ENCODE assay signal across 11 cellular contexts in the genomic region with DNA sequence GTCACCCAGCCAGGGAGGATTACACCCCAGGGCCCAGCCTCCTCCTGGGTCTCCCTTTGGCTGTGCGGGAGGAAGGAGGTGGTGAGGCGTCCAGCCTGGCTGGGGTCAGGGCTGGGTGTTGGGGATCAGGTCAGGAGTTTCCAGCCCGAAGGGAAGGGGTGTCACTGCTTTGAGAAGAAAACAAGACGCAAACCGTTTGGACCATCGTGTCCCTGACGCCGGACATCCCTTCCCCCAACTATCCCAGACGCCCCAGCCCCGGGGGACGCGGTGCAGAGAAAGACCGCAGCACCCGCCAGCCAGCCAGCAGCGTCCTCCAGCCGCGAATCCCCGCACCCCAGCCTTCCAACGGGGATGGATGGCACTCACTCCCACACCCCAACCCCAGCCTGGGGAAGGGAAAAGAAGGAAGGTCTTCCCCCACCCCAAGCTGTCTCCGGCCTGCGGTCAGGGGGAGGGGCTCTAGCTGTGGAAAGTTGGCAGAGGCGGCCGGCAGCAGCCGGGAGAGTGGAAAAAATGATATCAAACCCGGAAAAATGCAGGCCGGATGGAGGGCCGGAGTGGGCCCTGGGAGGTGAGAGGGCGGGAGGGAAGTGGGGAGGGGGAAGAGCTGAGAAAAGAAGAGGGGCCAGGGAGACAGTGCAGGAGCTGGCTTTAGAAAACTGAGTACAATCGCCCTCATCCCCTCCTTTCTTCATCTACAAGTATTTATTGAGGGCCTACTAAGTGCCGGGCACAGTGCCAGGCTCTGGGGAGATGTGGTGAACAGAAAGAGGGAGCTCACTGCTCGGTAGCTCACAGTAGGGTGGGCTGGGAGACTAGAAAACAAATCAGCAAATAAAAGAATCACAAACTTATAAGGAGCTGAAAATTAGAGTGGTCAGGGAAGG. TPM values are rescaled to one million over a fixed set of nuclear protein-coding genes. Genes with fewer than 3 reads are reported as not detected.
A peak's percentile ranks its signal among the peaks of the same experiment; 100 is the strongest.
DNase-seq lines count a peak whose midpoint lies in the region; ATAC-seq and TF ChIP-seq lines count a peak whose summit lies in the region.
"Had no signal": no experiment of that assay in that cellular context is flagged by ENCODE, and none has a peak within 500 bp of the region (broad histone marks: within the 10 kb centered on the region; RNA-seq: fewer than 3 reads in every experiment).

No MANE protein-coding gene starts in this region.

- CTCF ChIA-PET in Caco-2 (lab: Charles Lee) = interaction anchor here (3.3 kb wide), 1 partner anchor 17 kb away, joined by 19 read pairs; no protein-coding TSS in a partner anchor

- H2AFZ ChIP-seq in ACC112 (ENCODE audit: low read length, unreplicated experiment) = peak overlapping the region; percentile 8
- peak overlapping the region; percentile 29 for H2AFZ ChIP-seq in neuronal stem cell (ENCODE audit: low read length)

- H3K9me3 Mint-ChIP-seq in Caco-2 (ENCODE audit: unreplicated experiment) = no peaks in the 10 kb centered on the region

- H3K79me1 ChIP-seq in neuronal stem cell (ENCODE audit: low read depth, low read length) = peaks cover 6% of the 10 kb centered on the region

- H2AK5ac ChIP-seq in neuronal stem cell (ENCODE audit: low read depth, low read length) = no peak overlapping the region

- H3K4me1 ChIP-seq in ACC112 (ENCODE audit: control insufficient read depth, insufficient read depth, low read length, unreplicated experiment) (peaks cover 9% of the 10 kb centered on the region), Peyer's patch (no peaks in the 10 kb centered on the region), neuronal stem cell (ENCODE audit: control insufficient read depth in 2 of 2, insufficient read depth in 1 of 2, low read depth in 1 of 2, low read length in 2 of 2) (no peaks in the 10 kb centered on the region), Caco-2 (no peaks in the 10 kb centered on the region)

- H3K4me3 Mint-ChIP-seq in Caco-2 (ENCODE audit: unreplicated experiment) = no peak overlapping the region

- H3K9me3 ChIP-seq in Peyer's patch = no peaks in the 10 kb centered on the region
- peaks cover 0 to 26% of the 10 kb centered on the region in 2 donors for H3K9me3 ChIP-seq in neuronal stem cell (replicated peaks in 1 of 2; ENCODE audit: control insufficient read depth in 2 of 2, insufficient read depth in 1 of 2, low read depth in 1 of 2, low read length in 2 of 2)
- no peaks in the 10 kb centered on the region for H3K9me3 ChIP-seq in Caco-2

- H3K4me2 ChIP-seq in neuronal stem cell (ENCODE audit: insufficient read depth, low read length, poor library complexity, severe bottlenecking) = no peak overlapping the region

- H3K4me3 ChIP-seq in ACC112 (ENCODE audit: low read depth, low read length) (peak overlapping the region; percentile 56; the same call in 1 of the 2 replicates), Peyer's patch (peak overlapping the region in 2 of 4 donors; percentile 16 to 25), fibroblast of the aortic adventitia (ENCODE audit: low read depth, low read length) (peak overlapping the region; percentile 25), neuronal stem cell (ENCODE audit: low read length in 2 of 2) (no peak overlapping the region), Caco-2 (ENCODE audit: low read depth, low read length) (no peak overlapping the region)

- H4K8ac ChIP-seq in neuronal stem cell (ENCODE audit: low read depth, low read length) = no peak overlapping the region

- no peak overlapping the region for H2BK15ac ChIP-seq in neuronal stem cell (ENCODE audit: low read length)

- H2BK120ac ChIP-seq in neuronal stem cell (ENCODE audit: low read depth, low read length) = no peak overlapping the region

- no TSS peak for BruUV-seq in Caco-2 (replicated peaks; lab: Mats Ljungman, UMichigan)

- H4K91ac ChIP-seq in neuronal stem cell (ENCODE audit: low read depth, low read length, poor library complexity) = no peak overlapping the region

- no peaks in the 10 kb centered on the region for H3K36me3 ChIP-seq in ACC112 (ENCODE audit: insufficient read depth, low read length)
- H3K36me3 ChIP-seq in Peyer's patch = no peaks in the 10 kb centered on the region
- H3K36me3 ChIP-seq in neuronal stem cell (replicated peaks in 1 of 2; ENCODE audit: control insufficient read depth in 2 of 2, insufficient read depth in 2 of 2, low read length in 2 of 2) = no peaks in the 10 kb centered on the region
- H3K36me3 ChIP-seq in Caco-2 (ENCODE audit: control insufficient read depth, insufficient read depth, low read length) = no peaks in the 10 kb centered on the region

- WGBS in neuronal stem cell (ENCODE audit: extremely low coverage in 2 of 2, insufficient read length in 2 of 2, insufficient replicate concordance in 1 of 2), 2 donors = no CpG with 5 or more reads among the region's 31 CpGs

- no peak overlapping the region for H2BK12ac ChIP-seq in neuronal stem cell (ENCODE audit: low read length)

- no peaks in the 10 kb centered on the region for H3K36me3 Mint-ChIP-seq in Caco-2 (ENCODE audit: insufficient read depth, unreplicated experiment)

- POLR2A ChIA-PET in Caco-2 (lab: Charles Lee) = interaction anchor here (0.6 kb wide), 1 partner anchor 23 kb away, joined by 3 read pairs; no protein-coding TSS in a partner anchor

- no peak overlapping the region for H3K9ac ChIP-seq in neuronal stem cell (ENCODE audit: low read depth, low read length, poor library complexity)

- DNase-seq in Peyer's patch = peak in 2 of 3 donors; percentile 57 to 59
- peak; percentile 54 for DNase-seq in fibroblast of the aortic adventitia (ENCODE audit: low read depth)
- no peak for DNase-seq in neuronal stem cell (ENCODE audit: low spot score)
- no peak for DNase-seq in amygdala (lab: John Stamatoyannopoulos, UW)
- no peak for DNase-seq in Caco-2
- DNase-seq in CD1c-positive myeloid dendritic cell (ENCODE audit: extremely low spot score) = no peak
- DNase-seq: CD4-positive, CD25-positive, alpha-beta regulatory T cell; PC-3 had no signal

- no peak overlapping the region for H3K18ac ChIP-seq in neuronal stem cell (ENCODE audit: low read length)

- TF ChIP-seq CTCF in Peyer's patch (IDR thresholded peaks at IDR 0.05) (no peak), fibroblast of the aortic adventitia (IDR thresholded peaks at IDR 0.05; ENCODE audit: insufficient read depth, low read length) (no peak), Caco-2 (IDR thresholded peaks at IDR 0.05; ENCODE audit: insufficient read depth in 1 of 2, low read depth in 1 of 2, low read length in 1 of 2, severe bottlenecking in 1 of 2, unreplicated experiment in 1 of 2) (no peak)

- H2BK5ac ChIP-seq in neuronal stem cell (ENCODE audit: low read length) = peak overlapping the region; percentile 57

- ATAC-seq in HG03175 (IDR thresholded peaks at IDR 0.05; ENCODE audit: unreplicated experiment) = no peak
- ATAC-seq: PC-3 had no signal

- H3K27ac ChIP-seq in ACC112 (ENCODE audit: low read depth, low read length) (no peak overlapping the region), Peyer's patch (peak overlapping the region; percentile 57 to 83 (median 75)), neuronal stem cell (replicated peaks; ENCODE audit: low read length) (no peak overlapping the region)

- no peak for TF ChIP-seq POLR2A in Peyer's patch (IDR thresholded peaks at IDR 0.05)

- H3K4me1 Mint-ChIP-seq in Caco-2 (ENCODE audit: low read depth, unreplicated experiment) = no peaks in the 10 kb centered on the region

- H3K27me3 ChIP-seq in ACC112 (ENCODE audit: insufficient read depth, low read length) (peaks cover 5% of the 10 kb centered on the region; the same call in 1 of the 2 replicates), Peyer's patch (no peaks in the 10 kb centered on the region), neuronal stem cell (ENCODE audit: control insufficient read depth in 3 of 3, insufficient read depth in 3 of 3, low read depth in 1 of 3, low read length in 3 of 3) (peaks cover 0 to 29% (median 0%) of the 10 kb centered on the region in 3 experiments), Caco-2 (replicated peaks; ENCODE audit: control insufficient read depth, insufficient read depth, low read length) (no peaks in the 10 kb centered on the region)

- no peak overlapping the region for H3K23ac ChIP-seq in neuronal stem cell (ENCODE audit: low read depth, low read length, poor library complexity)

- no peak overlapping the region for H3K27ac Mint-ChIP-seq in Caco-2 (ENCODE audit: unreplicated experiment)
- H3K27ac Mint-ChIP-seq: CD4-positive, CD25-positive, alpha-beta regulatory T cell had no signal

- H3K27me3 Mint-ChIP-seq in Caco-2 (ENCODE audit: insufficient read depth, unreplicated experiment) = peaks cover 26% of the 10 kb centered on the region

- H3K14ac ChIP-seq in neuronal stem cell (ENCODE audit: low read length) = no peak overlapping the region

- intact Hi-C loops in Caco-2 (cut with micrococcal nuclease; ENCODE audit: unreplicated experiment) = no loop called here

- H3K79me2 ChIP-seq in ACC112 (ENCODE audit: control insufficient read depth, insufficient read depth, low read length, unreplicated experiment) = no peaks in the 10 kb centered on the region

- H3K4ac ChIP-seq in neuronal stem cell (ENCODE audit: low read length) = no peak overlapping the region

RNA-seq across cellular contexts. Expression of a gene that starts 10.6 kb away (rescaled TPM):
- total RNA-seq in Peyer's patch (1 to 10 TPM in 2 of 4 donors, not detected in 2; 1.4 to 1.7 TPM), fibroblast of the aortic adventitia (ENCODE audit: low replicate concordance) (0.16 TPM in 1 of 2 replicates, not detected in the other), Caco-2 (2022) (not detected in 2 replicates)
- 0.03 TPM for polyA plus RNA-seq in neuronal stem cell (2013, experiment 1 of 2)
- 0.06 TPM for polyA plus RNA-seq in neuronal stem cell (2013, experiment 2 of 2)
- total RNA-seq: CD4-positive, CD25-positive, alpha-beta regulatory T cell; HT1080; PC-3 had no signal
- polyA plus RNA-seq: CD4-positive, CD25-positive, alpha-beta regulatory T cell had no signal

RNA-seq across cellular contexts. Expression of a gene that starts 10.8 kb away (rescaled TPM):
- total RNA-seq in Peyer's patch = not detected
- total RNA-seq in fibroblast of the aortic adventitia (ENCODE audit: low replicate concordance) = not detected in 2 replicates
- polyA plus RNA-seq in neuronal stem cell (2013, experiment 1 of 2) = not detected
- not detected for polyA plus RNA-seq in neuronal stem cell (2013, experiment 2 of 2)
- not detected in 2 replicates for total RNA-seq in Caco-2 (2022)
- total RNA-seq: CD4-positive, CD25-positive, alpha-beta regulatory T cell; HT1080; PC-3 had no signal
- polyA plus RNA-seq: CD4-positive, CD25-positive, alpha-beta regulatory T cell had no signal

RNA-seq across cellular contexts. Expression of a gene that starts 28.5 kb away (rescaled TPM):
- 10 to 100 TPM; 38.9 to 97.4 (median 56.3) TPM for total RNA-seq in Peyer's patch
- 47.6 and 131 TPM in 2 replicates for total RNA-seq in fibroblast of the aortic adventitia (ENCODE audit: low replicate concordance)
- 81.6 TPM for polyA plus RNA-seq in neuronal stem cell (2013, experiment 1 of 2)
- 82.1 TPM for polyA plus RNA-seq in neuronal stem cell (2013, experiment 2 of 2)
- total RNA-seq in Caco-2 (2022) = 435 and 443 TPM in 2 replicates

RNA-seq across cellular contexts. Expression of a gene that starts 45.3 kb away (rescaled TPM):
- not detected for total RNA-seq in Peyer's patch
- total RNA-seq in fibroblast of the aortic adventitia (ENCODE audit: low replicate concordance) = not detected in 2 replicates
- polyA plus RNA-seq in neuronal stem cell (2013, experiment 1 of 2) = not detected
- not detected for polyA plus RNA-seq in neuronal stem cell (2013, experiment 2 of 2)
- total RNA-seq in Caco-2 (2022) = not detected in 2 replicates
- total RNA-seq: CD4-positive, CD25-positive, alpha-beta regulatory T cell; HT1080; PC-3 had no signal
- polyA plus RNA-seq: CD4-positive, CD25-positive, alpha-beta regulatory T cell had no signal

Comparison
In these comparisons a context has a peak if more than half of its experiments do, and no peak if none do; other contexts are left out.
1. H3K27ac ChIP-seq: peak in Peyer's patch (4 of 4); none in ACC112 (single experiment) and neuronal stem cell (single experiment).
2. H3K4me3 ChIP-seq: peak in ACC112 (single experiment) and fibroblast of the aortic adventitia (single experiment); none in neuronal stem cell (0 of 2) and Caco-2 (single experiment).
3. DNase-seq: peak in Peyer's patch (2 of 3) and fibroblast of the aortic adventitia (single experiment); none in neuronal stem cell (single experiment), amygdala (0 of 56), Caco-2 (0 of 2) and CD1c-positive myeloid dendritic cell (single experiment).